9 cellular contexts compared by ENCODE assay signal in genomic region chr21:27464643-27465042, GRCh38.
"Had no signal": no experiment of that assay in that cellular context is flagged by ENCODE, and none has a peak within 500 bp of the region (broad histone marks: within the 10 kb centered on the region; RNA-seq: fewer than 3 reads in every experiment).

No MANE protein-coding gene starts in this region.

- ATAC-seq: activated T-cell treated with anti-CD3 and anti-CD28 coated beads, Interleukin-2, amount 50 U/mL, for 4 hours; left colon; stimulated activated memory B cell treated with anti-CD40 and anti-IgM and Interleukin-4, amounts not matched to agents 10 μg/mL and 1 μg/mL and 100 μg/mL, for 72 hours had no signal

- DNase-seq: activated CD4-positive, alpha-beta T cell treated with anti-CD3 and anti-CD28 coated beads for 1 hour; activated CD4-positive, alpha-beta T cell treated with anti-CD3 and anti-CD28 coated beads, Interleukin-2, amount 50 U/mL, for 48 hours; activated gamma-delta T cell; activated T-cell treated with anti-CD3 and anti-CD28 coated beads, Interleukin-2, amount 50 U/mL, for 4 hours; hippocampal formation; left colon; naive B cell; trophoblast cell had no signal
